ENCODE assay signal across 2 cellular contexts in genomic region chr1:33094971-33095604, GRCh38.
TF ChIP-seq lines count a peak whose summit lies in the region.

No MANE protein-coding gene starts in this region.

TF ChIP-seq in HEK293T, 16 proteins besides CTCF, POLR2A, EP300 and RAD21 (continued from another document):
- no peak for TF ChIP-seq PKNOX1 (IDR thresholded peaks at IDR 0.05)
- no peak for TF ChIP-seq ARNT (IDR thresholded peaks at IDR 0.05)
- no peak for TF ChIP-seq TARDBP (IDR thresholded peaks at IDR 0.05)
- TF ChIP-seq L3MBTL2 (conservative IDR thresholded peaks at IDR 0.05): no peak
- no peak for TF ChIP-seq LEF1 (IDR thresholded peaks at IDR 0.05; ENCODE audit: borderline replicate concordance)
- TF ChIP-seq ELF4 (IDR thresholded peaks at IDR 0.05): no peak

TF ChIP-seq in endothelial cell of umbilical vein, 7 proteins besides CTCF, POLR2A, EP300 and RAD21 (continued from another document):
- TF ChIP-seq, protein P1, sequence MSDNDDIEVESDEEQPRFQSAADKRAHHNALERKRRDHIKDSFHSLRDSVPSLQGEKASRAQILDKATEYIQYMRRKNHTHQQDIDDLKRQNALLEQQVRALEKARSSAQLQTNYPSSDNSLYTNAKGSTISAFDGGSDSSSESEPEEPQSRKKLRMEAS (IDR thresholded peaks at IDR 0.05; ENCODE audit: insufficient read depth, insufficient read length): no peak
- no peak for TF ChIP-seq MYC (IDR thresholded peaks at IDR 0.05; ENCODE audit: low read depth, low read length)
TF ChIP-seq in endothelial cell of umbilical vein: peak in this region for 0.
